In genomic region chr2:43088148-43089073, GRCh38 we compare ENCODE assay signal across 1 cellular context.
TF ChIP-seq lines count a peak whose summit lies in the region.

No MANE protein-coding gene starts in this region.

TF ChIP-seq in HepG2, 621 proteins besides CTCF, POLR2A, EP300 and RAD21 (continued from another document and continues in another):
- TF ChIP-seq ZHX1 (CRISPR knock-in tag; IDR thresholded peaks at IDR 0.05; ENCODE audit: low read depth) (0 out of 2 replicates have a peak, but pooled peaks have one; percentile 36), RORA (CRISPR knock-in tag; IDR thresholded peaks at IDR 0.05) (no peak), TGIF2 (CRISPR knock-in tag; IDR thresholded peaks at IDR 0.05) (0 out of 2 replicates have a peak, but pooled peaks have one; percentile 32), RFX3 (CRISPR knock-in tag; IDR thresholded peaks at IDR 0.05) (no peak), ZFP91 (CRISPR knock-in tag; IDR thresholded peaks at IDR 0.05; ENCODE audit: borderline replicate concordance) (no peak), RCOR2 (CRISPR knock-in tag; IDR thresholded peaks at IDR 0.05) (peak; percentile 71), KLF9 (CRISPR knock-in tag; IDR thresholded peaks at IDR 0.05; ENCODE audit: low read depth) (no peak), MYPOP (CRISPR knock-in tag; IDR thresholded peaks at IDR 0.05) (no peak), ZNF788 (CRISPR knock-in tag; IDR thresholded peaks at IDR 0.05; ENCODE audit: borderline replicate concordance) (no peak), HMGXB4 (CRISPR knock-in tag; IDR thresholded peaks at IDR 0.05; ENCODE audit: borderline replicate concordance in 1 of 2, low read depth in 1 of 2) (no peak; a peak in 1 of 4 replicates), GABPB1 (CRISPR knock-in tag; IDR thresholded peaks at IDR 0.05) (no peak), ZBTB1 (CRISPR knock-in tag; IDR thresholded peaks at IDR 0.05; ENCODE audit: borderline replicate concordance) (no peak), SP5 (CRISPR knock-in tag; IDR thresholded peaks at IDR 0.05; ENCODE audit: borderline replicate concordance, low read depth) (peak; percentile 63; the same call in 1 of the 2 replicates), ZNF382 (CRISPR knock-in tag; IDR thresholded peaks at IDR 0.05; ENCODE audit: borderline replicate concordance) (no peak), ZBTB7A (CRISPR knock-in tag; IDR thresholded peaks at IDR 0.05) (no peak), ZNF230 (CRISPR knock-in tag; IDR thresholded peaks at IDR 0.05) (no peak), HNF1A (IDR thresholded peaks at IDR 0.05; ENCODE audit: low read depth) (peak; percentile 70), HNF1A (CRISPR knock-in tag; IDR thresholded peaks at IDR 0.05; ENCODE audit: borderline replicate concordance) (peak; percentile 77; the same call in 1 of the 2 replicates), ZBTB21 (CRISPR knock-in tag; IDR thresholded peaks at IDR 0.05) (no peak), TSC22D2 (CRISPR knock-in tag; IDR thresholded peaks at IDR 0.05; ENCODE audit: borderline replicate concordance) (0 out of 2 replicates have a peak, but pooled peaks have one; percentile 55), SATB2 (CRISPR knock-in tag; IDR thresholded peaks at IDR 0.05) (no peak), BCL3 (CRISPR knock-in tag; IDR thresholded peaks at IDR 0.05) (no peak), ZNF724P (CRISPR knock-in tag; IDR thresholded peaks at IDR 0.05; ENCODE audit: borderline replicate concordance) (no peak), ZNF761 (CRISPR knock-in tag; conservative IDR thresholded peaks at IDR 0.05) (no peak), GZF1 (CRISPR knock-in tag; IDR thresholded peaks at IDR 0.05) (no peak), DNMT3B (CRISPR knock-in tag; conservative IDR thresholded peaks at IDR 0.05) (peak; percentile 20; the same call in 1 of the 2 replicates), RFX1 (IDR thresholded peaks at IDR 0.05) (no peak), ZNF484 (CRISPR knock-in tag; IDR thresholded peaks at IDR 0.05; ENCODE audit: borderline replicate concordance, low read depth) (no peak), KAT7 (CRISPR knock-in tag; IDR thresholded peaks at IDR 0.05; ENCODE audit: borderline replicate concordance) (no peak), ZNF121 (CRISPR knock-in tag; IDR thresholded peaks at IDR 0.05) (no peak), KAT2B (IDR thresholded peaks at IDR 0.05; ENCODE audit: borderline replicate concordance, low read depth, low read length) (no peak), E2F2 (CRISPR knock-in tag; IDR thresholded peaks at IDR 0.05; ENCODE audit: borderline replicate concordance) (no peak), ZBTB33 (CRISPR knock-in tag; IDR thresholded peaks at IDR 0.05) (no peak), JUND (CRISPR knock-in tag; IDR thresholded peaks at IDR 0.05) (no peak), NCOA5 (CRISPR knock-in tag; IDR thresholded peaks at IDR 0.05) (no peak), CCDC6 (CRISPR knock-in tag; IDR thresholded peaks at IDR 0.05) (no peak; the same call in 1 of the 2 replicates), BATF2 (CRISPR knock-in tag; IDR thresholded peaks at IDR 0.05) (no peak), ERF (CRISPR knock-in tag; IDR thresholded peaks at IDR 0.05) (0 out of 2 replicates have a peak, but pooled peaks have one; percentile 37), POLR2AphosphoS5 (IDR thresholded peaks at IDR 0.05; ENCODE audit: low read depth, low read length) (no peak), ETS1 (CRISPR knock-in tag; IDR thresholded peaks at IDR 0.05) (no peak), ZBTB25 (CRISPR knock-in tag; IDR thresholded peaks at IDR 0.05) (0 out of 2 replicates have a peak, but pooled peaks have one; percentile 37), ZNF335 (CRISPR knock-in tag; IDR thresholded peaks at IDR 0.05) (no peak), ZNF260 (CRISPR knock-in tag; IDR thresholded peaks at IDR 0.05; ENCODE audit: borderline replicate concordance, low read depth) (no peak), ZKSCAN5 (CRISPR knock-in tag; IDR thresholded peaks at IDR 0.05) (no peak), ZNF274 (CRISPR knock-in tag; IDR thresholded peaks at IDR 0.05) (no peak), SKI (IDR thresholded peaks at IDR 0.05; ENCODE audit: partially characterized antibody) (peak; percentile 30)
